Comparison of ENCODE assay signal across 8 cellular contexts in genomic region chr20:63230800-63231268, GRCh38. TPM values are rescaled to one million over a fixed set of nuclear protein-coding genes. Genes with fewer than 3 reads are reported as not detected.
A peak's percentile ranks its signal among the peaks of the same experiment; 100 is the strongest.
DNase-seq lines count a peak whose midpoint lies in the region; TF ChIP-seq lines count a peak whose summit lies in the region.

No MANE protein-coding gene starts in this region.

- H3K4me3 ChIP-seq in AG04449 (ENCODE audit: low read depth, low read length), result no peak overlapping the region
- no peak overlapping the region for H3K4me3 ChIP-seq in HL-60 (replicated peaks; ENCODE audit: insufficient read depth, low read length)
- H3K4me3 ChIP-seq in thyroid gland (replicated peaks in 1 of 3), result no peak overlapping the region

- peak; percentile 79 for TF ChIP-seq CTCF in AG04449 (IDR thresholded peaks at IDR 0.05; ENCODE audit: insufficient read depth, low read length, missing control alignments)
- TF ChIP-seq CTCF in HL-60 (IDR thresholded peaks at IDR 0.05; ENCODE audit: insufficient read depth, low read length), result peak; percentile 24
- TF ChIP-seq CTCF in brain (conservative IDR thresholded peaks at IDR 0.05), result peak; percentile 56 to 65
- TF ChIP-seq CTCF in thyroid gland (IDR thresholded peaks at IDR 0.05), result peak in 5 of 6 experiments; percentile 16 to 70 (median 59)

- peaks cover 0 to 5% (median 0%) of the 10 kb centered on the region in 5 experiments for H3K9me3 Mint-ChIP-seq in brain

- peaks cover 23% of the 10 kb centered on the region for H3K27me3 ChIP-seq in HL-60 (ENCODE audit: insufficient read depth, poor library complexity, severe bottlenecking)
- no peaks in the 10 kb centered on the region for H3K27me3 ChIP-seq in thyroid gland

- peaks cover 7% of the 10 kb centered on the region for H3K27me3 Mint-ChIP-seq in brain

- peak overlapping the region; percentile 60 to 92 (median 73) for H3K27ac Mint-ChIP-seq in brain

- no peak for TF ChIP-seq POLR2A in thyroid gland (IDR thresholded peaks at IDR 0.05)

- intact Hi-C loops in thyroid gland (cut with DNase I), result no loop called here

- no peak for DNase-seq in AG04449 (ENCODE audit: low read depth, low spot score)
- DNase-seq in HL-60 (ENCODE audit: low read depth in 1 of 2, low spot score in 1 of 2), result peak in 1 of 2 experiments; percentile 21
- DNase-seq in islet precursor cell, result peak; percentile 90
- peak; percentile 76 to 77 for DNase-seq in thyroid gland
- DNase-seq in activated naive CD4-positive, alpha-beta T cell (lab: John Stamatoyannopoulos, UW), result no peak
- no peak for DNase-seq in AML-193 (lab: John Stamatoyannopoulos, UW)
- no peak for DNase-seq in T-helper 1 cell

- H3K36me3 ChIP-seq in thyroid gland, result no peaks in the 10 kb centered on the region

- CTCF ChIA-PET in AG04449 (lab: Yijun Ruan, JAX), result interaction anchor here (0.9 to 12.3 kb wide), 22 partner anchors 6 to 258 kb away, joined by 3 to 121 read pairs (median 6); partner anchors contain the start of gene ARFGAP1

- H3K9me3 ChIP-seq in thyroid gland, result no peaks in the 10 kb centered on the region

- H3K4me1 Mint-ChIP-seq in brain, result peaks cover 52% of the 10 kb centered on the region

- no peak overlapping the region for H3K27ac ChIP-seq in HL-60 (replicated peaks)
- H3K27ac ChIP-seq in thyroid gland, result no peak overlapping the region

- 15 to 20% methylated on average over 14 of the region's 17 CpGs for WGBS in thyroid gland, 2 donors

- peak overlapping the region in 3 of 5 experiments; percentile 14 to 35 (median 25) for H3K4me3 Mint-ChIP-seq in brain

- H3K36me3 Mint-ChIP-seq in brain, result no peaks in the 10 kb centered on the region

- H3K4me1 ChIP-seq in thyroid gland, result peaks cover 0 to 14% of the 10 kb centered on the region in 2 donors

- POLR2A ChIA-PET in AG04449 (lab: Yijun Ruan, JAX), result no interaction called here

RNA-seq across cellular contexts. Expression of gene BIRC7, which starts 4.9 kb away (rescaled TPM):
- polyA plus RNA-seq in brain (ENCODE audit: insufficient read depth, low read depth, low replicate concordance), result not detected
- total RNA-seq in thyroid gland, result not detected

RNA-seq across cellular contexts. Expression of gene YTHDF1, which starts 14.9 kb away (rescaled TPM):
- 41.3 TPM for polyA plus RNA-seq in brain (ENCODE audit: insufficient read depth, low read depth, low replicate concordance)
- 10 to 100 TPM; 41.3 to 54.2 (median 43.4) TPM for total RNA-seq in thyroid gland

RNA-seq across cellular contexts. Expression of gene NKAIN4, which starts 23.4 kb away (rescaled TPM):
- polyA plus RNA-seq in brain (ENCODE audit: insufficient read depth, low read depth, low replicate concordance), result 17.7 TPM
- total RNA-seq in thyroid gland, result 1 to 10 TPM in 1 of 4 donors, under 1 TPM in 2, not detected in 1; 0.45 to 5.5 (median 0.67) TPM

RNA-seq across cellular contexts. Expression of gene ARFGAP1, which starts 41.8 kb away (rescaled TPM):
- polyA plus RNA-seq in brain (ENCODE audit: insufficient read depth, low read depth, low replicate concordance), result 42.2 TPM
- 10 to 100 TPM; 70.7 to 75.7 (median 72.7) TPM for total RNA-seq in thyroid gland

Comparison
In these comparisons a context has a peak if more than half of its experiments do, and no peak if none do; other contexts are left out.
1. DNase-seq: peak in islet precursor cell (single experiment) and thyroid gland (2 of 2); none in AG04449 (single experiment), activated naive CD4-positive, alpha-beta T cell (0 of 4), AML-193 (0 of 2) and T-helper 1 cell (0 of 5).
2. CTCF ChIP-seq: peak in every context shown above with its lines; median percentile 79 in AG04449; 60 in brain; 59 in thyroid gland; 24 in HL-60.